ENCODE assay signal across 8 cellular contexts in the genomic region with DNA sequence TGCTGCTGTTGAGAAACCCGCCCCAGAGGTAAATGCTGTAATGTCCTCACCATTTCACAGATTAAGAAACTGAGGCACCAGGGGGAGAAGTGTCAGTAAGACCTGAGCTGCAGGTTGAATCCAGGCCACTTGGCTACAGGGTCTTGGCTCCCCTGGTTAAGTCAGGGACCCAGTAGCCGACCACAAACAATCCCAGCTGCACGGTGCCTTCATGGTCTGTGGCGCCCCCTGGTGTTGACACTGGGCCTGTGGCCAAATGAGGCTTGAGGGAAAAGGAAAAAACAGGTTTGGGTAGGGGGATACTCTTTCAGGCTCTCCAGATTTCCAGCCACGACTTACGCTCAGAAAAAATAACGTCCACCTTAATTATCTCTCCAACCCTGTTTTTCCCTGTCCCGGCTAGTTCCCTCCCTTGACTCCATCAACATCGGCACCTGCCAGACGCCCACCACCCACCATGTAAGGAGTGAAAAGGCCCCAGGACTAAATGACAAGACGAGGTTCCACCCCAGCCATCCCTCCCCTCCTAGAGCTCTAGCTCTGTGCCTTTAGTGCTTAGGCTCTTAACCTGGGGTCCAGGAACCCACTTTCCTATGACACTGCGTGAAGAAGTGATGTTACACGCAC. TPM values are rescaled to one million over a fixed set of nuclear protein-coding genes. Genes with fewer than 3 reads are reported as not detected.
DNase-seq lines count a peak whose midpoint lies in the region; ATAC-seq and TF ChIP-seq lines count a peak whose summit lies in the region.

No MANE protein-coding gene starts in this region.

- H3K27ac ChIP-seq in DND-41 (ENCODE audit: low read length) (no peak overlapping the region), KMS-11 (no peak overlapping the region)

- H3K36me3 ChIP-seq in DND-41 (ENCODE audit: insufficient read depth, low read length) (no peaks in the 10 kb centered on the region), KMS-11 (ENCODE audit: insufficient read depth) (no peaks in the 10 kb centered on the region)

- no peak overlapping the region for H3K27ac Mint-ChIP-seq in glutamatergic neuron (ENCODE audit: unreplicated experiment)

- H2AFZ ChIP-seq in DND-41 (ENCODE audit: low read depth, low read length) (no peak overlapping the region), KMS-11 (ENCODE audit: low read depth) (no peak overlapping the region)

- H3K9ac ChIP-seq in DND-41 (ENCODE audit: low read depth, low read length): no peak overlapping the region
- no peak overlapping the region for H3K9ac ChIP-seq in KMS-11

- H3K27me3 Mint-ChIP-seq in glutamatergic neuron (ENCODE audit: unreplicated experiment): peaks cover 5% of the 10 kb centered on the region

- H3K79me2 ChIP-seq in DND-41 (ENCODE audit: insufficient read depth, low read length) (no peaks in the 10 kb centered on the region), KMS-11 (ENCODE audit: insufficient read depth, low read depth) (no peaks in the 10 kb centered on the region)

- ATAC-seq in DND-41 (ENCODE audit: insufficient read depth, low read depth): peak; percentile 88
- no peak for ATAC-seq in GM21528 (IDR thresholded peaks at IDR 0.05; ENCODE audit: low FRiP score, unreplicated experiment)

- no peaks in the 10 kb centered on the region for H3K9me3 ChIP-seq in DND-41 (ENCODE audit: insufficient read depth, low read length, severe bottlenecking)

- H3K36me3 Mint-ChIP-seq in glutamatergic neuron (ENCODE audit: unreplicated experiment): no peaks in the 10 kb centered on the region

- DNase-seq in DND-41 (peak; percentile 44), glutamatergic neuron (no peak), NCI-H1048 (lab: John Stamatoyannopoulos, UW) (no peak), NCI-H524 treated with DMSO at 0.1 percent for 48 hours (lab: John Stamatoyannopoulos, UW) (no peak)
- DNase-seq in activated CD8-positive, alpha-beta memory T cell treated with anti-CD3 and anti-CD28 coated beads, Interleukin-2, amount 50 U/mL, for 48 hours: peak; percentile 79
- peak; percentile 47 for DNase-seq in stimulated activated CD4-positive, alpha-beta T cell treated with anti-CD3 and anti-CD28 coated beads, Interleukin-2, amount 100 ng/mL, for 4 hours (ENCODE audit: low read depth)

- H4K20me1 ChIP-seq in DND-41 (ENCODE audit: insufficient read depth, low read length) (no peaks in the 10 kb centered on the region), KMS-11 (ENCODE audit: insufficient read depth) (no peaks in the 10 kb centered on the region)

- peaks cover 3% of the 10 kb centered on the region for H3K9me3 Mint-ChIP-seq in glutamatergic neuron (ENCODE audit: unreplicated experiment)

- H3K27me3 ChIP-seq in DND-41 (ENCODE audit: insufficient read depth, low read length, poor library complexity) (no peaks in the 10 kb centered on the region), KMS-11 (ENCODE audit: insufficient read depth, low read depth) (no peaks in the 10 kb centered on the region)

- H3K4me2 ChIP-seq in DND-41 (ENCODE audit: insufficient read depth, low read length) (no peak overlapping the region), KMS-11 (no peak overlapping the region)

- peak overlapping the region; percentile 32 for H3K4me3 Mint-ChIP-seq in glutamatergic neuron (ENCODE audit: unreplicated experiment)

- peaks cover 7% of the 10 kb centered on the region for H3K4me1 Mint-ChIP-seq in glutamatergic neuron (ENCODE audit: low read depth, unreplicated experiment)

- H3K4me3 ChIP-seq in DND-41 (ENCODE audit: low read depth in 1 of 2, low read length in 2 of 2): no peak overlapping the region
- H3K4me3 ChIP-seq in KMS-11 (IDR thresholded peaks at IDR 0.05; ENCODE audit: insufficient read depth, low read depth, low read length): no peak overlapping the region

- H3K4me1 ChIP-seq in DND-41 (ENCODE audit: insufficient read depth, low read length) (no peaks in the 10 kb centered on the region), KMS-11 (ENCODE audit: low read depth, poor library complexity, severe bottlenecking) (no peaks in the 10 kb centered on the region)

- TF ChIP-seq CTCF in DND-41 (IDR thresholded peaks at IDR 0.05; ENCODE audit: borderline replicate concordance, extremely low read depth, low read length, poor library complexity, severe bottlenecking) (peak; percentile 86), KMS-11 (conservative IDR thresholded peaks at IDR 0.05; ENCODE audit: low read depth, low read length) (peak; percentile 95), glutamatergic neuron (IDR thresholded peaks at IDR 0.05; ENCODE audit: partially characterized antibody, unreplicated experiment) (peak; percentile 92)

RNA-seq across cellular contexts. Expression of gene POLR1H, which starts 47.7 kb away (rescaled TPM):
- total RNA-seq in glutamatergic neuron (ENCODE audit: unreplicated experiment): 17.0 TPM

RNA-seq across cellular contexts. Expression of gene PPP1R11, which starts 53.6 kb away (rescaled TPM):
- 52.3 TPM for total RNA-seq in glutamatergic neuron (ENCODE audit: unreplicated experiment)

Comparison
In these comparisons a context has a peak if more than half of its experiments do, and no peak if none do; other contexts are left out.
1. DNase-seq: peak in DND-41 (single experiment), activated CD8-positive, alpha-beta memory T cell treated with anti-CD3 and anti-CD28 coated beads, Interleukin-2, amount 50 U/mL, for 48 hours (single experiment) and stimulated activated CD4-positive, alpha-beta T cell treated with anti-CD3 and anti-CD28 coated beads, Interleukin-2, amount 100 ng/mL, for 4 hours (single experiment); none in glutamatergic neuron (single experiment), NCI-H1048 (single experiment) and NCI-H524 treated with DMSO at 0.1 percent for 48 hours (single experiment).
2. Peak in every context shown above with its lines, with median percentiles within 50 percentile points of each other: CTCF ChIP-seq.